Comparison of ENCODE assay signal across 20 cellular contexts in the genomic region with DNA sequence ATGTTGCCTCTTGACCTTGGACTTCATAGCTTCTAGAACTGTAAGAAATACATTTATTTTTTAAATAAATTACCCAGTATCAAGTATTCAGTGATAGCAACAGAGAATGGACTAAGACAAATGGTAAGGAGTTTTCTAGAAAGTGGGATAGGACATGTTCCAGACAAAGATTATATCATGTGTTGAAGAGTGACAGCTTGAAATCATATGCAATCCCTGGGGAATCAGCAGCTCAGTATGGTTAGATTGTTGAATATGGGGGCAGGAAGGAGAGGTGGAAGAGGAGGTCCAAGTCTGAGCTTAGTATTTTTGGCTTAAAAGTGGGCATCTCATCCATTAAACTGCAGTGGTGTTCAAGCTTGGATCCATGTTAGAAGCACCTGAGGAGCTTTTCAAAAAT.
A peak's percentile ranks its signal among the peaks of the same experiment; 100 is the strongest.
DNase-seq lines count a peak whose midpoint lies in the region; ATAC-seq and TF ChIP-seq lines count a peak whose summit lies in the region.
"Had no signal": no experiment of that assay in that cellular context is flagged by ENCODE, and none has a peak within 500 bp of the region (broad histone marks: within the 10 kb centered on the region; RNA-seq: fewer than 3 reads in every experiment).

No MANE protein-coding gene starts in this region.

- no peaks in the 10 kb centered on the region for H3K27me3 Mint-ChIP-seq in activated naive CD8-positive, alpha-beta T cell treated with anti-CD3 and anti-CD28 coated beads, Interleukin-2, amount 10 ng/mL, durations not matched to agents 7 days and 5 days
- no peaks in the 10 kb centered on the region for H3K27me3 Mint-ChIP-seq in activated naive CD8-positive, alpha-beta T cell treated with anti-CD3 and anti-CD28 coated beads for 36 hours
- H3K27me3 Mint-ChIP-seq in activated B cell treated with CpG ODN at 0.5 μM for 24 hours: no peaks in the 10 kb centered on the region
- H3K27me3 Mint-ChIP-seq in naive B cell: no peaks in the 10 kb centered on the region

- ATAC-seq in activated naive CD8-positive, alpha-beta T cell treated with anti-CD3 and anti-CD28 coated beads, Interleukin-2, amount 10 ng/mL, durations not matched to agents 7 days and 5 days (ENCODE audit: low read depth): no peak
- ATAC-seq in activated B cell treated with CpG ODN at 0.5 μM for 24 hours (ENCODE audit: low read depth) (no peak), naive B cell (ENCODE audit: low read depth in 2 of 2) (no peak), HG03095 (IDR thresholded peaks at IDR 0.05; ENCODE audit: unreplicated experiment) (no peak), HG02981 (IDR thresholded peaks at IDR 0.05; ENCODE audit: unreplicated experiment) (no peak)
- ATAC-seq: PC-3 had no signal

- TF ChIP-seq CTCF in activated B cell treated with CpG ODN at 0.5 μM for 24 hours (IDR thresholded peaks at IDR 0.05): no peak

- intact Hi-C loops in activated B cell treated with CpG ODN at 0.5 μM for 24 hours (cut with micrococcal nuclease): loop anchor here (5.0 kb wide), 1 partner anchor 457 kb away; no protein-coding TSS in a partner anchor

- H3K27ac Mint-ChIP-seq in activated naive CD8-positive, alpha-beta T cell treated with anti-CD3 and anti-CD28 coated beads, Interleukin-2, amount 10 ng/mL, durations not matched to agents 7 days and 5 days: peak overlapping the region; percentile 96
- no peak overlapping the region for H3K27ac Mint-ChIP-seq in activated naive CD8-positive, alpha-beta T cell treated with anti-CD3 and anti-CD28 coated beads for 36 hours
- H3K27ac Mint-ChIP-seq in activated B cell treated with CpG ODN at 0.5 μM for 24 hours: peak overlapping the region; percentile 95
- peak overlapping the region; percentile 98 to 100 (median 99) for H3K27ac Mint-ChIP-seq in naive B cell

- H3K4me1 Mint-ChIP-seq in activated naive CD8-positive, alpha-beta T cell treated with anti-CD3 and anti-CD28 coated beads, Interleukin-2, amount 10 ng/mL, durations not matched to agents 7 days and 5 days: peaks cover 23% of the 10 kb centered on the region
- peaks cover 3% of the 10 kb centered on the region for H3K4me1 Mint-ChIP-seq in activated naive CD8-positive, alpha-beta T cell treated with anti-CD3 and anti-CD28 coated beads for 36 hours
- peaks cover 71% of the 10 kb centered on the region for H3K4me1 Mint-ChIP-seq in activated B cell treated with CpG ODN at 0.5 μM for 24 hours
- peaks cover 50 to 80% (median 56%) of the 10 kb centered on the region in 3 donors for H3K4me1 Mint-ChIP-seq in naive B cell

- CTCF ChIA-PET in activated B cell treated with CpG ODN at 0.5 μM for 24 hours (lab: Charles Lee): interaction anchor here (1.3 to 3.6 kb wide), 4 partner anchors 9 to 136 kb away, joined by 7 to 25 read pairs (median 8); a partner anchor contains a TSS

- POLR2A ChIA-PET in activated naive CD8-positive, alpha-beta T cell treated with anti-CD3 and anti-CD28 coated beads, Interleukin-2, amount 10 ng/mL, durations not matched to agents 7 days and 5 days (lab: Charles Lee): interaction anchor here (0.8 to 1.1 kb wide), 3 partner anchors 8 to 76 kb away, joined by 3 to 4 read pairs (median 3); no protein-coding TSS in a partner anchor
- POLR2A ChIA-PET in activated B cell treated with CpG ODN at 0.5 μM for 24 hours (lab: Charles Lee): interaction anchor here (0.6 to 20.2 kb wide), 10 partner anchors 10 to 536 kb away, joined by 3 to 572 read pairs (median 4); a partner anchor contains a TSS

- peaks cover 1% of the 10 kb centered on the region for H3K9me3 Mint-ChIP-seq in activated naive CD8-positive, alpha-beta T cell treated with anti-CD3 and anti-CD28 coated beads, Interleukin-2, amount 10 ng/mL, durations not matched to agents 7 days and 5 days
- H3K9me3 Mint-ChIP-seq in activated naive CD8-positive, alpha-beta T cell treated with anti-CD3 and anti-CD28 coated beads for 36 hours: no peaks in the 10 kb centered on the region
- no peaks in the 10 kb centered on the region for H3K9me3 Mint-ChIP-seq in activated B cell treated with CpG ODN at 0.5 μM for 24 hours
- H3K9me3 Mint-ChIP-seq in naive B cell: peaks cover 0 to 4% (median 0%) of the 10 kb centered on the region in 7 donors

- no peak overlapping the region for H3K4me3 Mint-ChIP-seq in activated naive CD8-positive, alpha-beta T cell treated with anti-CD3 and anti-CD28 coated beads, Interleukin-2, amount 10 ng/mL, durations not matched to agents 7 days and 5 days
- no peak overlapping the region for H3K4me3 Mint-ChIP-seq in activated naive CD8-positive, alpha-beta T cell treated with anti-CD3 and anti-CD28 coated beads for 36 hours
- peak overlapping the region; percentile 39 for H3K4me3 Mint-ChIP-seq in activated B cell treated with CpG ODN at 0.5 μM for 24 hours
- peak overlapping the region in 7 of 8 donors; percentile 10 to 86 (median 75) for H3K4me3 Mint-ChIP-seq in naive B cell

- no peak for DNase-seq in activated naive CD8-positive, alpha-beta T cell treated with anti-CD3 and anti-CD28 coated beads, Interleukin-2, amount 10 ng/mL, durations not matched to agents 7 days and 5 days
- DNase-seq in activated naive CD8-positive, alpha-beta T cell treated with anti-CD3 and anti-CD28 coated beads for 36 hours: no peak
- DNase-seq in activated B cell treated with CpG ODN at 0.5 μM for 24 hours (no peak), naive B cell (no peak), T-helper 9 cell (no peak)
- DNase-seq: ACHN, DMS79 treated with DMSO at 0.1 percent for 48 hours, H7, IMR-90, Karpas-422, NCI-H1417 treated with DMSO at 0.1 percent for 48 hours, NCI-H187 treated with DMSO at 0.1 percent for 48 hours, NCI-H2227 treated with DMSO at 0.1 percent for 48 hours, NCI-H510A treated with DMSO at 0.1 percent for 48 hours, NCI-H774, PC-3, RPMI8226, SHP77 treated with DMSO at 0.1 percent for 48 hours had no signal

- peaks cover 20% of the 10 kb centered on the region for H3K36me3 Mint-ChIP-seq in activated naive CD8-positive, alpha-beta T cell treated with anti-CD3 and anti-CD28 coated beads, Interleukin-2, amount 10 ng/mL, durations not matched to agents 7 days and 5 days
- no peaks in the 10 kb centered on the region for H3K36me3 Mint-ChIP-seq in activated naive CD8-positive, alpha-beta T cell treated with anti-CD3 and anti-CD28 coated beads for 36 hours
- H3K36me3 Mint-ChIP-seq in activated B cell treated with CpG ODN at 0.5 μM for 24 hours (ENCODE audit: low read depth) (peaks cover 35% of the 10 kb centered on the region), naive B cell (peaks cover 8% of the 10 kb centered on the region in 2 donors)

Comparison
In these comparisons a context has a peak if more than half of its experiments do, and no peak if none do; other contexts are left out.
1. H3K4me3 Mint-ChIP-seq: peak in activated B cell treated with CpG ODN at 0.5 μM for 24 hours (single experiment) and naive B cell (7 of 8); none in activated naive CD8-positive, alpha-beta T cell treated with anti-CD3 and anti-CD28 coated beads, Interleukin-2, amount 10 ng/mL, durations not matched to agents 7 days and 5 days (single experiment) and activated naive CD8-positive, alpha-beta T cell treated with anti-CD3 and anti-CD28 coated beads for 36 hours (single experiment).